ENCODE assay signal across 20 cellular contexts in genomic region chr2:203648273-203648672, GRCh38. TPM values are rescaled to one million over a fixed set of nuclear protein-coding genes. Genes with fewer than 3 reads are reported as not detected.
A peak's percentile ranks its signal among the peaks of the same experiment; 100 is the strongest.
DNase-seq lines count a peak whose midpoint lies in the region; ATAC-seq and TF ChIP-seq lines count a peak whose summit lies in the region.
"Had no signal": no experiment of that assay in that cellular context is flagged by ENCODE, and none has a peak within 500 bp of the region (broad histone marks: within the 10 kb centered on the region; RNA-seq: fewer than 3 reads in every experiment).

No MANE protein-coding gene starts in this region.

- no peak for ATAC-seq in WTC11
- ATAC-seq in mucosa of descending colon: peak; percentile 38
- ATAC-seq in foreskin keratinocyte: no peak
- no peak for ATAC-seq in HG03442 (IDR thresholded peaks at IDR 0.05; ENCODE audit: unreplicated experiment)
- ATAC-seq: activated T-cell treated with anti-CD3 and anti-CD28 coated beads, Interleukin-2, amount 50 U/mL, for 72 hours had no signal

- no peak overlapping the region for H3K27ac ChIP-seq in foreskin keratinocyte
- H3K27ac ChIP-seq in caudate nucleus (ENCODE audit: low read depth, low read length): no peak overlapping the region
- H3K27ac ChIP-seq: ovary had no signal

- H3K4me3 Mint-ChIP-seq in Caco-2 (ENCODE audit: unreplicated experiment) (peak overlapping the region; percentile 25), WTC11 (no peak overlapping the region)
- H3K4me3 Mint-ChIP-seq: activated T-cell treated with anti-CD3 and anti-CD28 coated beads, Interleukin-2, amount 50 U/mL, for 72 hours; mesothelial cell of epicardium had no signal

- peaks cover 2% of the 10 kb centered on the region; the same call in 1 of the 2 replicates for H3K36me3 ChIP-seq in Caco-2 (ENCODE audit: control insufficient read depth, insufficient read depth, low read length)
- H3K36me3 ChIP-seq in mucosa of descending colon (ENCODE audit: low read depth): no peaks in the 10 kb centered on the region
- H3K36me3 ChIP-seq: colonic mucosa, MG63, ovary, tibial nerve had no signal

- POLR2A ChIA-PET in Caco-2 (lab: Charles Lee): interaction anchor here (0.9 kb wide), 1 partner anchor 112 kb away, joined by 5 read pairs; no protein-coding TSS in a partner anchor
- POLR2A ChIA-PET in WTC11 (lab: Charles Lee): interaction anchor here (0.5 kb wide), 1 partner anchor 1687 kb away, joined by 4 read pairs; no protein-coding TSS in a partner anchor

- H3K27me3 Mint-ChIP-seq in Caco-2 (ENCODE audit: insufficient read depth, unreplicated experiment): no peaks in the 10 kb centered on the region
- no peaks in the 10 kb centered on the region for H3K27me3 Mint-ChIP-seq in WTC11 (ENCODE audit: low read depth)

- peak overlapping the region; percentile 72 for H3K27ac Mint-ChIP-seq in Caco-2 (ENCODE audit: unreplicated experiment)
- H3K27ac Mint-ChIP-seq in WTC11: no peak overlapping the region
- H3K27ac Mint-ChIP-seq: activated T-cell treated with anti-CD3 and anti-CD28 coated beads, Interleukin-2, amount 50 U/mL, for 72 hours had no signal

- H3K9me3 Mint-ChIP-seq in Caco-2 (ENCODE audit: unreplicated experiment) (no peaks in the 10 kb centered on the region), WTC11 (no peaks in the 10 kb centered on the region; the same call in 1 of the 2 replicates)
- H3K9me3 Mint-ChIP-seq: activated T-cell treated with anti-CD3 and anti-CD28 coated beads, Interleukin-2, amount 50 U/mL, for 72 hours; mesothelial cell of epicardium had no signal

- H3K4me3 ChIP-seq in Caco-2 (ENCODE audit: low read depth, low read length): no peak overlapping the region
- no peak overlapping the region for H3K4me3 ChIP-seq in mucosa of descending colon
- H3K4me3 ChIP-seq: colonic mucosa, MG63, ovary, tibial nerve had no signal

- H3K4me1 Mint-ChIP-seq in Caco-2 (ENCODE audit: low read depth, unreplicated experiment): peaks cover 37% of the 10 kb centered on the region
- H3K4me1 Mint-ChIP-seq in WTC11: peaks cover 12% of the 10 kb centered on the region

- intact Hi-C loops in Caco-2 (cut with micrococcal nuclease; ENCODE audit: unreplicated experiment): no loop called here
- intact Hi-C loops in mucosa of descending colon (cut with DNase I, micrococcal nuclease): no loop called here

- H3K9me3 ChIP-seq in Caco-2 (peaks cover 6% of the 10 kb centered on the region), mucosa of descending colon (no peaks in the 10 kb centered on the region)
- H3K9me3 ChIP-seq: colonic mucosa, MG63, ovary, tibial nerve had no signal

- H3K27me3 ChIP-seq in Caco-2 (replicated peaks; ENCODE audit: control insufficient read depth, insufficient read depth, low read length): no peaks in the 10 kb centered on the region
- no peaks in the 10 kb centered on the region for H3K27me3 ChIP-seq in foreskin keratinocyte
- H3K27me3 ChIP-seq: colonic mucosa, MG63, ovary, tibial nerve had no signal

- H3K36me3 Mint-ChIP-seq in Caco-2 (ENCODE audit: insufficient read depth, unreplicated experiment) (no peaks in the 10 kb centered on the region), WTC11 (no peaks in the 10 kb centered on the region)
- H3K36me3 Mint-ChIP-seq: mesothelial cell of epicardium had no signal

- no TSS peak for BruUV-seq in Caco-2 (replicated peaks; lab: Mats Ljungman, UMichigan)

- CTCF ChIA-PET in Caco-2 (lab: Charles Lee): interaction anchor here (1.4 kb wide), 1 partner anchor 167 kb away, joined by 6 read pairs; no protein-coding TSS in a partner anchor
- CTCF ChIA-PET in WTC11 (lab: Charles Lee): interaction anchor here (1.0 kb wide), 1 partner anchor 167 kb away, joined by 3 read pairs; no protein-coding TSS in a partner anchor

- peak in 1 of 2 experiments; percentile 51 for DNase-seq in Caco-2
- peak; percentile 30 for DNase-seq in NCI-H146 (lab: John Stamatoyannopoulos, UW)
- no peak for DNase-seq in WTC11 (ENCODE audit: low spot score)
- DNase-seq in mucosa of descending colon: no peak
- DNase-seq in stimulated activated CD8-positive, alpha-beta memory T cell treated with anti-CD3 and anti-CD28 coated beads, Interleukin-4, amount 100 ng/mL, for 48 hours: no peak
- DNase-seq in foreskin keratinocyte: no peak
- DNase-seq in caudate nucleus (lab: John Stamatoyannopoulos, UW): no peak
- DNase-seq: activated CD4-positive, alpha-beta T cell treated with anti-CD3 and anti-CD28 coated beads, Interleukin-2, amount 50 U/mL, for 1 hour; activated T-cell treated with anti-CD3 and anti-CD28 coated beads, Interleukin-2, amount 50 U/mL, for 72 hours; amniotic stem cell; colonic mucosa; DMS79 treated with DMSO at 0.1 percent for 48 hours; MG63; NCI-H524 treated with DMSO at 0.1 percent for 48 hours; ovary; T-helper 9 cell had no signal

- TF ChIP-seq CTCF in Caco-2 (IDR thresholded peaks at IDR 0.05; ENCODE audit: insufficient read depth in 1 of 2, low read depth in 1 of 2, low read length in 1 of 2, severe bottlenecking in 1 of 2, unreplicated experiment in 1 of 2) (no peak), WTC11 (IDR thresholded peaks at IDR 0.05) (no peak), mucosa of descending colon (IDR thresholded peaks at IDR 0.05) (no peak), foreskin keratinocyte (conservative IDR thresholded peaks at IDR 0.05) (no peak)

- H3K4me1 ChIP-seq in Caco-2: peaks cover 34% of the 10 kb centered on the region
- H3K4me1 ChIP-seq in mucosa of descending colon (ENCODE audit: low read depth): peaks cover 30% of the 10 kb centered on the region
- H3K4me1 ChIP-seq in foreskin keratinocyte: peaks cover 2% of the 10 kb centered on the region

TF ChIP-seq in WTC11, 78 proteins besides CTCF, POLR2A, EP300 and RAD21:
- TF ChIP-seq GABPB1 (CRISPR knock-in tag; IDR thresholded peaks at IDR 0.05) (peak; percentile 80), IRF2 (CRISPR knock-in tag; IDR thresholded peaks at IDR 0.05; ENCODE audit: borderline replicate concordance, low read depth) (no peak)
TF ChIP-seq in WTC11: peak in this region for 1.

RNA-seq across cellular contexts. Expression of gene CD28, which starts 58.2 kb away (rescaled TPM):
- total RNA-seq in Caco-2 (2022): 0.30 and 0.84 TPM in 2 replicates
- 0.11 to 0.50 TPM (median 0.16 TPM) in 3 replicates for total RNA-seq in WTC11 (2021)
- total RNA-seq in mucosa of descending colon: 1 to 10 TPM in 2 of 3 donors, under 1 TPM in 1; 0.41 to 1.4 (median 1.3) TPM
- total RNA-seq in foreskin keratinocyte: not detected in 2 replicates
- polyA plus RNA-seq in foreskin keratinocyte: not detected in 2 replicates
- total RNA-seq: fibroblast of lung, mesothelial cell of epicardium had no signal
